Comparison of ENCODE assay signal across 8 cellular contexts in genomic region chr9:124414612-124415011, GRCh38. TPM values are rescaled to one million over a fixed set of nuclear protein-coding genes. Genes with fewer than 3 reads are reported as not detected.
DNase-seq lines count a peak whose midpoint lies in the region; ATAC-seq, FAIRE-seq and TF ChIP-seq lines count a peak whose summit lies in the region.

No MANE protein-coding gene starts in this region.

- peak overlapping the region; percentile 96 for H3K4me3 Mint-ChIP-seq in natural killer cell

- no peaks in the 10 kb centered on the region for H3K27me3 Mint-ChIP-seq in natural killer cell (ENCODE audit: low read depth in 2 of 2)

- H3K27me3 ChIP-seq in KMS-11 (ENCODE audit: insufficient read depth, low read depth) (no peaks in the 10 kb centered on the region), colonic mucosa (no peaks in the 10 kb centered on the region)

- H3K4me1 Mint-ChIP-seq in natural killer cell, result peaks cover 21 to 27% of the 10 kb centered on the region in 2 donors

- peak overlapping the region; percentile 93 for H3K9ac ChIP-seq in KMS-11
- peak overlapping the region; percentile 61 to 88 for H3K9ac ChIP-seq in colonic mucosa (ENCODE audit: low read depth in 2 of 2, low read length in 2 of 2)

- H3K9me3 ChIP-seq in colonic mucosa, result no peaks in the 10 kb centered on the region

- DNase-seq in AG10803 (ENCODE audit: low read depth) (no peak), colonic mucosa (no peak), natural killer cell (no peak), NCI-H1092 (lab: John Stamatoyannopoulos, UW) (no peak), GM13977 (ENCODE audit: low spot score) (no peak), D721Med (ENCODE audit: insufficient read length, low spot score) (no peak)

- peak overlapping the region; percentile 57 for H2AFZ ChIP-seq in KMS-11 (ENCODE audit: low read depth)

- no peak for FAIRE-seq in D721Med (lab: Jason Lieb, UNC)

- TF ChIP-seq CTCF in AG10803 (conservative IDR thresholded peaks at IDR 0.05; ENCODE audit: low read length), result no peak
- TF ChIP-seq CTCF in KMS-11 (conservative IDR thresholded peaks at IDR 0.05; ENCODE audit: low read depth, low read length), result no peak
- TF ChIP-seq CTCF in colonic mucosa (IDR thresholded peaks at IDR 0.05), result no peak
- TF ChIP-seq CTCF in natural killer cell (IDR thresholded peaks at IDR 0.05), result no peak
- no peak for TF ChIP-seq CTCF in GM13977 (IDR thresholded peaks at IDR 0.05; ENCODE audit: extremely low read depth, insufficient read depth, missing control alignments)
- no peak for TF ChIP-seq CTCF in D721Med (IDR thresholded peaks at IDR 0.05; ENCODE audit: insufficient read depth, missing control alignments)

- peaks cover 6% of the 10 kb centered on the region; the same call in 1 of the 2 replicates for H3K36me3 ChIP-seq in KMS-11 (ENCODE audit: insufficient read depth)
- peaks cover 4% of the 10 kb centered on the region for H3K36me3 ChIP-seq in colonic mucosa

- H3K4me2 ChIP-seq in KMS-11, result peak overlapping the region; percentile 82

- H3K79me2 ChIP-seq in KMS-11 (ENCODE audit: insufficient read depth, low read depth), result peaks cover 27% of the 10 kb centered on the region

- H3K36me3 Mint-ChIP-seq in natural killer cell, result peaks cover 21% of the 10 kb centered on the region

- intact Hi-C loops in colonic mucosa (cut with DNase I), result loop anchor here (5.0 kb wide), 1 partner anchor 123 kb away; no protein-coding TSS in a partner anchor
- intact Hi-C loops in natural killer cell (cut with micrococcal nuclease), result loop anchor here (5.0 kb wide), 1 partner anchor 528 kb away; the partner anchor contains the start of gene GOLGA1

- H3K4me1 ChIP-seq in KMS-11 (ENCODE audit: low read depth, poor library complexity, severe bottlenecking), result peaks cover 14% of the 10 kb centered on the region
- H3K4me1 ChIP-seq in colonic mucosa, result no peaks in the 10 kb centered on the region

- H3K27ac Mint-ChIP-seq in natural killer cell, result peak overlapping the region; percentile 86 to 93

- H3K4me3 ChIP-seq in AG10803 (ENCODE audit: low read length) (peak overlapping the region; percentile 99), KMS-11 (IDR thresholded peaks at IDR 0.05; ENCODE audit: insufficient read depth, low read depth, low read length) (no peak overlapping the region), colonic mucosa (peak overlapping the region; percentile 86)

- ATAC-seq in natural killer cell, result no peak
- no peak for ATAC-seq in GM18873 (IDR thresholded peaks at IDR 0.05; ENCODE audit: low FRiP score, unreplicated experiment)

- H4K20me1 ChIP-seq in KMS-11 (ENCODE audit: insufficient read depth), result no peaks in the 10 kb centered on the region

- peak overlapping the region; percentile 86 for H3K27ac ChIP-seq in KMS-11
- H3K27ac ChIP-seq in colonic mucosa, result no peak overlapping the region

- peaks cover 0 to 3% of the 10 kb centered on the region in 2 donors for H3K9me3 Mint-ChIP-seq in natural killer cell

- in situ Hi-C loops in GM13977 (cut with MboI; ENCODE audit: low pct_unique_long_range_greater_than_20kb, low sequenced_read_pairs, unreplicated experiment), result no loop called here

RNA-seq across cellular contexts. Expression of gene PSMB7, which starts 0.6 kb away (rescaled TPM):
- total RNA-seq in colonic mucosa, result 100 to 1,000 TPM in 1 of 2 donors, 10 to 100 TPM in 1; 89.8 to 136 TPM
- 10 to 100 TPM; 75.6 to 75.9 (median 75.8) TPM for total RNA-seq in natural killer cell

RNA-seq across cellular contexts. Expression of gene ADGRD2, which starts 35.6 kb away (rescaled TPM):
- total RNA-seq in colonic mucosa (not detected), natural killer cell (not detected)
